ENCODE assay signal across 5 cellular contexts in genomic region chr10:79866903-79867302, GRCh38. TPM values are rescaled to one million over a fixed set of nuclear protein-coding genes. Genes with fewer than 3 reads are reported as not detected.
"Had no signal": no experiment of that assay in that cellular context is flagged by ENCODE, and none has a peak within 500 bp of the region (broad histone marks: within the 10 kb centered on the region; RNA-seq: fewer than 3 reads in every experiment).

No MANE protein-coding gene starts in this region.

RNA-seq across cellular contexts. Expression of gene NUTM2E, which starts 40.4 kb away (rescaled TPM):
- total RNA-seq: HT-29, HT1080, IMR-90 had no signal
- polyA plus RNA-seq: HepG2, IgD-negative memory B cell, IMR-90 had no signal
